ENCODE assay signal across 2 cellular contexts in the genomic region with DNA sequence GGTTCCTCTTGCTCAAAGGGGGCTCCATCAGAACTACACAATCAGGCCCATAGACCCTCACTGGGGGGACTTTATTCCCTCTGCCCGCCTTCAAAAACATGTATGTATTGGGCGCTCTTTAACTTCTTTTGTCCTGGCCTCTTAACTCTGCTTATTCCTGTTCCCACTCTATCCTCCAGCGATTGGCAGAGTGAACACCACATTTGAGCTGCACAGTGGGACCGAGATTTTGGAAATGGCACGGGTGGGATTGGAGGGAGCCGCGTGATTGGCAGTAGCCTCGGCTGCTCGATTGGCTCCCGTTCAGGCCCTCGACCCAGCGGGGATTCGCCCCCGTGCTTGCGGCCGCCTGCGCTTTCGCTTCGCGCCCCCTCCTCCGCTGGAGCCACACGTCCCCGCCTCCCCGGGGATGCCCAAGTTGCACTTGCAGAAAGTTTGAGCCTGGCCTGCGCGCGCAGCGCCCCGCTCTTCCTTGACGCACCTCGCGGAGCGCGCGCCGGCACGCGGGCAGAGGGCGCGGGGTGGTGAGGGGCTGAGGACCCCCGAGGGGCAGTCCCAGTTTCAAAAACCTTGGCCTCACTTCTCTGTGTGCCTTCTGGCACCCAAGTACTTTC.
TF ChIP-seq lines count a peak whose summit lies in the region.

A gene (minus strand): TSS at position 192 of the 614 bp plus-strand sequence. CDS start 164 bp downstream, at position 28.

TF ChIP-seq in A549, 52 proteins besides CTCF, POLR2A, EP300 and RAD21 (continued from another document):
- TF ChIP-seq, protein P1, sequence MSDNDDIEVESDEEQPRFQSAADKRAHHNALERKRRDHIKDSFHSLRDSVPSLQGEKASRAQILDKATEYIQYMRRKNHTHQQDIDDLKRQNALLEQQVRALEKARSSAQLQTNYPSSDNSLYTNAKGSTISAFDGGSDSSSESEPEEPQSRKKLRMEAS (IDR thresholded peaks at IDR 0.05), result peak; percentile 90
- TF ChIP-seq, protein P2, sequence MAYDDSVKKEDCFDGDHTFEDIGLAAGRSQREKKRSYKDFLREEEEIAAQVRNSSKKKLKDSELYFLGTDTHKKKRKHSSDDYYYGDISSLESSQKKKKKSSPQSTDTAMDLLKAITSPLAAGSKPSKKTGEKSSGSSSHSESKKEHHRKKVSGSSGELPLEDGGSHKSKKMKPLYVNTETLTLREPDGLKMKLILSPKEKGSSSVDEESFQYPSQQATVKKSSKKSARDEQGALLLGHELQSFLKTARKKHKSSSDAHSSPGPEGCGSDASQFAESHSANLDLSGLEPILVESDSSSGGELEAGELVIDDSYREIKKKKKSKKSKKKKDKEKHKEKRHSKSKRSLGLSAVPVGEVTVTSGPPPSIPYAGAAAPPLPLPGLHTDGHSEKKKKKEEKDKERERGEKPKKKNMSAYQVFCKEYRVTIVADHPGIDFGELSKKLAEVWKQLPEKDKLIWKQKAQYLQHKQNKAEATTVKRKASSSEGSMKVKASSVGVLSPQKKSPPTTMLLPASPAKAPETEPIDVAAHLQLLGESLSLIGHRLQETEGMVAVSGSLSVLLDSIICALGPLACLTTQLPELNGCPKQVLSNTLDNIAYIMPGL (CRISPR knock-in tag; IDR thresholded peaks at IDR 0.05; ENCODE audit: borderline replicate concordance), result no peak
- TF ChIP-seq, protein P3, sequence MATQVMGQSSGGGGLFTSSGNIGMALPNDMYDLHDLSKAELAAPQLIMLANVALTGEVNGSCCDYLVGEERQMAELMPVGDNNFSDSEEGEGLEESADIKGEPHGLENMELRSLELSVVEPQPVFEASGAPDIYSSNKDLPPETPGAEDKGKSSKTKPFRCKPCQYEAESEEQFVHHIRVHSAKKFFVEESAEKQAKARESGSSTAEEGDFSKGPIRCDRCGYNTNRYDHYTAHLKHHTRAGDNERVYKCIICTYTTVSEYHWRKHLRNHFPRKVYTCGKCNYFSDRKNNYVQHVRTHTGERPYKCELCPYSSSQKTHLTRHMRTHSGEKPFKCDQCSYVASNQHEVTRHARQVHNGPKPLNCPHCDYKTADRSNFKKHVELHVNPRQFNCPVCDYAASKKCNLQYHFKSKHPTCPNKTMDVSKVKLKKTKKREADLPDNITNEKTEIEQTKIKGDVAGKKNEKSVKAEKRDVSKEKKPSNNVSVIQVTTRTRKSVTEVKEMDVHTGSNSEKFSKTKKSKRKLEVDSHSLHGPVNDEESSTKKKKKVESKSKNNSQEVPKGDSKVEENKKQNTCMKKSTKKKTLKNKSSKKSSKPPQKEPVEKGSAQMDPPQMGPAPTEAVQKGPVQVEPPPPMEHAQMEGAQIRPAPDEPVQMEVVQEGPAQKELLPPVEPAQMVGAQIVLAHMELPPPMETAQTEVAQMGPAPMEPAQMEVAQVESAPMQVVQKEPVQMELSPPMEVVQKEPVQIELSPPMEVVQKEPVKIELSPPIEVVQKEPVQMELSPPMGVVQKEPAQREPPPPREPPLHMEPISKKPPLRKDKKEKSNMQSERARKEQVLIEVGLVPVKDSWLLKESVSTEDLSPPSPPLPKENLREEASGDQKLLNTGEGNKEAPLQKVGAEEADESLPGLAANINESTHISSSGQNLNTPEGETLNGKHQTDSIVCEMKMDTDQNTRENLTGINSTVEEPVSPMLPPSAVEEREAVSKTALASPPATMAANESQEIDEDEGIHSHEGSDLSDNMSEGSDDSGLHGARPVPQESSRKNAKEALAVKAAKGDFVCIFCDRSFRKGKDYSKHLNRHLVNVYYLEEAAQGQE (IDR thresholded peaks at IDR 0.05), result no peak
- no peak for TF ChIP-seq FOSB (CRISPR knock-in tag; IDR thresholded peaks at IDR 0.05)
- TF ChIP-seq FOSL2 (IDR thresholded peaks at IDR 0.05), result no peak
- no peak for TF ChIP-seq FOSL2 (CRISPR knock-in tag; IDR thresholded peaks at IDR 0.05)
- TF ChIP-seq TP53 (CRISPR knock-in tag; IDR thresholded peaks at IDR 0.05), result no peak
- no peak for TF ChIP-seq JUNB (IDR thresholded peaks at IDR 0.05)
- no peak for TF ChIP-seq KDM1A (IDR thresholded peaks at IDR 0.05; ENCODE audit: low read depth)
- no peak for TF ChIP-seq JUN (IDR thresholded peaks at IDR 0.05)

TF ChIP-seq in GM23338, 12 proteins besides CTCF, POLR2A, EP300 and RAD21 (continued from another document):
- no peak for TF ChIP-seq EZH2 (IDR thresholded peaks at IDR 0.05; ENCODE audit: low read depth, unreplicated experiment)
